In the genomic region with DNA sequence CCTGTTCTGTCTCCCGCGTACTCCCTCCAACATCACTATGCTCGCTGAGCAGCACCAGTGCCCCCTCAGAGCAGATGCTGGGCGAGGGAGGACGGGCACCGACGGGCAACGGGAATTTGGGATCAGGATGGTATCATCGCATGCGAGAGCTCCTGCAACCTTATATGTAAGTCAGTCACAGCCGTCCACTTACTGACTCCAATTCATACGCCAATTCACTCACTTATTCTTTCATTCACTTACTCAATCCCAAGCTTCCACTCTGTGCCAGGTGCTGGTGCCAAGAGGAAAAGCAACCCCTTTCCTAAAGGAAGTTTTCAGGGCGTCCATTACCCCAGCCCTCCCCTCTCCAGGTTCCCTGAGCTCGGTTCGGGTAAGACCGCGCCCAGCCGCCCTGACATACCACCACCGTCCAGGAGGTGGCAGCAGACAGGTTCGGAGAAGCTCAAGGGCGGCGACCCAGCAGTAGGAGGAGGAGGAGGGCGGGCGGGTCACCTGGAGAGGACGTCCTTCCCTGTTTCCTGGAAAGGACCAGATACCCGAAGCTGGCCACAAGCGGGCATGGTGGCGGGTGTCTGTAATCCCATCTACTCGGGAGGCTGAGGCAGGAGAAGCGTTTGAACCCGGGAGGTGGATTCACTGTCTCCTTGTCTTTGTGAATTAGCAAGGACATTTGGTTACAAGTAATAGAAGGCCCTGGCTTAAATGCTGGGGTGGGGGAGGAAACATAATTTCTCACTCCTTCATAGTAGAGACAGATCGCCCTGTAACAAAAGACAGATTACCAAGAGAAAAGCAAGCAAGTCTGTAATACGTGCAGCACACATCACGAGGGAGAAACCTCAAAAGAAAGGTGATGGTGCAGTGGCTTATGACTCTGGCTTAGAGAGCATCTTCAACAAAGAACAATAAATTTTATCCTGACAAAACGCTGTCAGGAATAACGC, we compare ENCODE assay signal across 1 cellular context.
TF ChIP-seq lines count a peak whose summit lies in the region.

No MANE protein-coding gene starts in this region.

TF ChIP-seq in K562, 482 proteins besides CTCF, POLR2A, EP300 and RAD21 (continued from another document and continues in another):
- TF ChIP-seq, protein P1, sequence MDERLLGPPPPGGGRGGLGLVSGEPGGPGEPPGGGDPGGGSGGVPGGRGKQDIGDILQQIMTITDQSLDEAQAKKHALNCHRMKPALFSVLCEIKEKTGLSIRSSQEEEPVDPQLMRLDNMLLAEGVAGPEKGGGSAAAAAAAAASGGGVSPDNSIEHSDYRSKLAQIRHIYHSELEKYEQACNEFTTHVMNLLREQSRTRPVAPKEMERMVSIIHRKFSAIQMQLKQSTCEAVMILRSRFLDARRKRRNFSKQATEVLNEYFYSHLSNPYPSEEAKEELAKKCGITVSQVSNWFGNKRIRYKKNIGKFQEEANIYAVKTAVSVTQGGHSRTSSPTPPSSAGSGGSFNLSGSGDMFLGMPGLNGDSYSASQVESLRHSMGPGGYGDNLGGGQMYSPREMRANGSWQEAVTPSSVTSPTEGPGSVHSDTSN (CRISPR knock-in tag; IDR thresholded peaks at IDR 0.05; ENCODE audit: low read depth), result no peak
- TF ChIP-seq, protein P1 (tag; conservative IDR thresholded peaks at IDR 0.05; ENCODE audit: low read depth), result no peak
- TF ChIP-seq, protein P2, sequence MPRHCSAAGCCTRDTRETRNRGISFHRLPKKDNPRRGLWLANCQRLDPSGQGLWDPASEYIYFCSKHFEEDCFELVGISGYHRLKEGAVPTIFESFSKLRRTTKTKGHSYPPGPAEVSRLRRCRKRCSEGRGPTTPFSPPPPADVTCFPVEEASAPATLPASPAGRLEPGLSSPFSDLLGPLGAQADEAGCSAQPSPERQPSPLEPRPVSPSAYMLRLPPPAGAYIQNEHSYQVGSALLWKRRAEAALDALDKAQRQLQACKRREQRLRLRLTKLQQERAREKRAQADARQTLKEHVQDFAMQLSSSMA (CRISPR knock-in tag; IDR thresholded peaks at IDR 0.05), result no peak
- TF ChIP-seq ZNF445 (CRISPR knock-in tag; IDR thresholded peaks at IDR 0.05; ENCODE audit: low read depth) (no peak), KLF16 (IDR thresholded peaks at IDR 0.05) (0 out of 2 replicates have a peak, but pooled peaks have one; percentile 36), ASH1L (IDR thresholded peaks at IDR 0.05; ENCODE audit: borderline replicate concordance, low read depth, partially characterized antibody) (no peak), ZNF551 (CRISPR knock-in tag; IDR thresholded peaks at IDR 0.05) (no peak), POLR3G (IDR thresholded peaks at IDR 0.05; ENCODE audit: extremely low read depth, insufficient read length, insufficient replicate concordance) (no peak), SMAD4 (CRISPR knock-in tag; conservative IDR thresholded peaks at IDR 0.05) (no peak), PTBP1 (IDR thresholded peaks at IDR 0.05; ENCODE audit: low read depth, low read length) (no peak), HDAC1 (IDR thresholded peaks at IDR 0.05) (no peak), HOXB6 (CRISPR knock-in tag; IDR thresholded peaks at IDR 0.05; ENCODE audit: borderline replicate concordance) (no peak), RBM25 (IDR thresholded peaks at IDR 0.05; ENCODE audit: low read depth, low read length, severe bottlenecking) (no peak), RFX1 (IDR thresholded peaks at IDR 0.05) (no peak), CBX1 (IDR thresholded peaks at IDR 0.05; ENCODE audit: low read depth) (no peak), DPF2 (IDR thresholded peaks at IDR 0.05) (0 out of 2 replicates have a peak, but pooled peaks have one; percentile 26), TBL1XR1 (IDR thresholded peaks at IDR 0.05; ENCODE audit: low read length in 2 of 2) (no peak), NFATC3 (IDR thresholded peaks at IDR 0.05) (no peak), STAG1 (CRISPR knock-in tag; IDR thresholded peaks at IDR 0.05; ENCODE audit: borderline replicate concordance) (peak; percentile 29; the same call in 1 of the 2 replicates), TEAD4 (IDR thresholded peaks at IDR 0.05; ENCODE audit: low read length) (0 out of 2 replicates have a peak, but pooled peaks have one; percentile 14), TEAD4 (CRISPR knock-in tag; IDR thresholded peaks at IDR 0.05; ENCODE audit: borderline replicate concordance) (no peak), OTX1 (CRISPR knock-in tag; IDR thresholded peaks at IDR 0.05) (no peak), PML (IDR thresholded peaks at IDR 0.05; ENCODE audit: low read length) (no peak), EGR1 (conservative IDR thresholded peaks at IDR 0.05) (peak; percentile 43; the same call in 1 of the 2 replicates), HDAC2 (IDR thresholded peaks at IDR 0.05) (no peak)
- TF ChIP-seq, protein P3, sequence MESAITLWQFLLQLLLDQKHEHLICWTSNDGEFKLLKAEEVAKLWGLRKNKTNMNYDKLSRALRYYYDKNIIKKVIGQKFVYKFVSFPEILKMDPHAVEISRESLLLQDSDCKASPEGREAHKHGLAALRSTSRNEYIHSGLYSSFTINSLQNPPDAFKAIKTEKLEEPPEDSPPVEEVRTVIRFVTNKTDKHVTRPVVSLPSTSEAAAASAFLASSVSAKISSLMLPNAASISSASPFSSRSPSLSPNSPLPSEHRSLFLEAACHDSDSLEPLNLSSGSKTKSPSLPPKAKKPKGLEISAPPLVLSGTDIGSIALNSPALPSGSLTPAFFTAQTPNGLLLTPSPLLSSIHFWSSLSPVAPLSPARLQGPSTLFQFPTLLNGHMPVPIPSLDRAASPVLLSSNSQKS (CRISPR knock-in tag; IDR thresholded peaks at IDR 0.05), result no peak
- TF ChIP-seq, protein P4, sequence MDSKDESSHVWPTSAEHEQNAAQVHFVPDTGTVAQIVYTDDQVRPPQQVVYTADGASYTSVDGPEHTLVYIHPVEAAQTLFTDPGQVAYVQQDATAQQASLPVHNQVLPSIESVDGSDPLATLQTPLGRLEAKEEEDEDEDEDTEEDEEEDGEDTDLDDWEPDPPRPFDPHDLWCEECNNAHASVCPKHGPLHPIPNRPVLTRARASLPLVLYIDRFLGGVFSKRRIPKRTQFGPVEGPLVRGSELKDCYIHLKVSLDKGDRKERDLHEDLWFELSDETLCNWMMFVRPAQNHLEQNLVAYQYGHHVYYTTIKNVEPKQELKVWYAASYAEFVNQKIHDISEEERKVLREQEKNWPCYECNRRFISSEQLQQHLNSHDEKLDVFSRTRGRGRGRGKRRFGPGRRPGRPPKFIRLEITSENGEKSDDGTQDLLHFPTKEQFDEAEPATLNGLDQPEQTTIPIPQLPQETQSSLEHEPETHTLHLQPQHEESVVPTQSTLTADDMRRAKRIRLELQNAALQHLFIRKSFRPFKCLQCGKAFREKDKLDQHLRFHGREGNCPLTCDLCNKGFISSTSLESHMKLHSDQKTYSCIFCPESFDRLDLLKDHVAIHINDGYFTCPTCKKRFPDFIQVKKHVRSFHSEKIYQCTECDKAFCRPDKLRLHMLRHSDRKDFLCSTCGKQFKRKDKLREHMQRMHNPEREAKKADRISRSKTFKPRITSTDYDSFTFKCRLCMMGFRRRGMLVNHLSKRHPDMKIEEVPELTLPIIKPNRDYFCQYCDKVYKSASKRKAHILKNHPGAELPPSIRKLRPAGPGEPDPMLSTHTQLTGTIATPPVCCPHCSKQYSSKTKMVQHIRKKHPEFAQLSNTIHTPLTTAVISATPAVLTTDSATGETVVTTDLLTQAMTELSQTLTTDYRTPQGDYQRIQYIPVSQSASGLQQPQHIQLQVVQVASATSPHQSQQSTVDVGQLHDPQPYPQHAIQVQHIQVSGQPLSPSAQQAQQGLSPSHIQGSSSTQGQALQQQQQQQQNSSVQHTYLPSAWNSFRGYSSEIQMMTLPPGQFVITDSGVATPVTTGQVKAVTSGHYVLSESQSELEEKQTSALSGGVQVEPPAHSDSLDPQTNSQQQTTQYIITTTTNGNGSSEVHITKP (IDR thresholded peaks at IDR 0.05; ENCODE audit: partially characterized antibody), result no peak
- TF ChIP-seq, protein P5, sequence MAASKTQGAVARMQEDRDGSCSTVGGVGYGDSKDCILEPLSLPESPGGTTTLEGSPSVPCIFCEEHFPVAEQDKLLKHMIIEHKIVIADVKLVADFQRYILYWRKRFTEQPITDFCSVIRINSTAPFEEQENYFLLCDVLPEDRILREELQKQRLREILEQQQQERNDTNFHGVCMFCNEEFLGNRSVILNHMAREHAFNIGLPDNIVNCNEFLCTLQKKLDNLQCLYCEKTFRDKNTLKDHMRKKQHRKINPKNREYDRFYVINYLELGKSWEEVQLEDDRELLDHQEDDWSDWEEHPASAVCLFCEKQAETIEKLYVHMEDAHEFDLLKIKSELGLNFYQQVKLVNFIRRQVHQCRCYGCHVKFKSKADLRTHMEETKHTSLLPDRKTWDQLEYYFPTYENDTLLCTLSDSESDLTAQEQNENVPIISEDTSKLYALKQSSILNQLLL (CRISPR knock-in tag; IDR thresholded peaks at IDR 0.05; ENCODE audit: borderline replicate concordance), result no peak
- TF ChIP-seq, protein P6, sequence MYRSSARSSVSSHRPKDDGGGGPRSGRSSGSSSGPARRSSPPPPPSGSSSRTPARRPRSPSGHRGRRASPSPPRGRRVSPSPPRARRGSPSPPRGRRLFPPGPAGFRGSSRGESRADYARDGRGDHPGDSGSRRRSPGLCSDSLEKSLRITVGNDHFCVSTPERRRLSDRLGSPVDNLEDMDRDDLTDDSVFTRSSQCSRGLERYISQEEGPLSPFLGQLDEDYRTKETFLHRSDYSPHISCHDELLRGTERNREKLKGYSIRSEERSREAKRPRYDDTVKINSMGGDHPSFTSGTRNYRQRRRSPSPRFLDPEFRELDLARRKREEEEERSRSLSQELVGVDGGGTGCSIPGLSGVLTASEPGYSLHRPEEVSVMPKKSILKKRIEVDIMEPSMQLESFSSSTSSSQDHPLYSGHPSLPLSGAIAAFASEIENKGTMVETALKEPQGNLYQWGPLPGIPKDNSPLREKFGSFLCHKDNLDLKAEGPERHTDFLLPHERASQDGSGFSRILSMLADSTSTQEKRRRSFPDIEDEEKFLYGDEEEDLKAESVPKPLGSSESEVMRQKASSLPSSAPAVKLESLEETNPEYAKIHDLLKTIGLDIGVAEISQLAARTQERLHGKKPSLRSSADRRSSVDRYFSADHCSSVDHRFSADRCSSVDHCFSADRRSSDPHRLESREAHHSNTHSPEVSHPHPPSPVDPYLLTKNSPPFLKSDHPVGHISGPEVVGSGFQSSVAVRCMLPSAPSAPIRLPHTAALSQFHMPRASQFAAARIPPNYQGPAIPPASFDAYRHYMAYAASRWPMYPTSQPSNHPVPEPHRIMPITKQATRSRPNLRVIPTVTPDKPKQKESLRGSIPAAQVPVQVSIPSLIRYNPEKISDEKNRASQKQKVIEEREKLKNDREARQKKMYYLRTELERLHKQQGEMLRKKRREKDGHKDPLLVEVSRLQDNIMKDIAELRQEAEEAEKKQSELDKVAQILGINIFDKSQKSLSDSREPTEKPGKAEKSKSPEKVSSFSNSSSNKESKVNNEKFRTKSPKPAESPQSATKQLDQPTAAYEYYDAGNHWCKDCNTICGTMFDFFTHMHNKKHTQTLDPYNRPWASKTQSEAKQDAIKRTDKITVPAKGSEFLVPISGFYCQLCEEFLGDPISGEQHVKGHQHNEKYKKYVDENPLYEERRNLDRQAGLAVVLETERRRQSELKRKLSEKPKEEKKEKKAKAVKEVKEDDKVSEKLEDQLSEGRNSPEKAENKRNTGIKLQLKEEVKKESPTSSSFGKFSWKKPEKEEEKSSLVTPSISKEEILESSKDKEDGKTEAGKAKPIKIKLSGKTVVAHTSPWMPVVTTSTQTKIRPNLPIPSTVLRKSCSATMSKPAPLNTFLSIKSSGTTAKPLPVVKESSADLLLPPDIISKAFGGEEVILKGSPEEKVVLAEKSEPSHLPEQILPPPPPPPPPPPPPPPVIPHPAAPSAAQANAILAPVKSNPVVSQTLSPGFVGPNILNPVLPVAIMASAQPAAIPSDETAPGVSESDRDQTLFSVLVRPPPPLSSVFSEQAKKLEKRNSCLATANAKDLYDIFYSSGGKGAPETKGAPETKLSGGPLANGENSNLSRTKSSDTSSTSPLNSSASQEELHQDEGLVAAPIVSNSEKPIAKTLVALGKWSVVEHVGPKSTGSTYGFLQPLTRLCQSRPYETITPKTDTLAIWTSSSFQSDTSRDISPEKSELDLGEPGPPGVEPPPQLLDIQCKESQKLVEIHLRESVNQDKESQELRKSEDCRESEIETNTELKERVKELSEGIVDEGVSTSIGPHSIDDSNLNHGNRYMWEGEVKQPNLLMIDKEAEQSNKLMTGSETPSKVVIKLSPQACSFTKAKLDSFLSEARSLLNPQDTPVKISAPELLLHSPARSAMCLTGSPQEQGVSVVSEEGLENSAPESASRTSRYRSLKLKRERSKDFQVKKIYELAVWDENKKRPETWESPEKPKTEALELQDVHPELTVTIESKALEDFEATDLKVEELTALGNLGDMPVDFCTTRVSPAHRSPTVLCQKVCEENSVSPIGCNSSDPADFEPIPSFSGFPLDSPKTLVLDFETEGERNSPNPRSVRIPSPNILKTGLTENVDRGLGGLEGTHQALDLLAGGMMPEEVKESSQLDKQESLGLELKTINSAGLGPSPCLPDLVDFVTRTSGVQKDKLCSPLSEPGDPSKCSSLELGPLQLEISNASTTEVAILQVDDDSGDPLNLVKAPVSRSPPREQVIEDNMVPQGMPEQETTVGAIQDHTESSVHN (IDR thresholded peaks at IDR 0.05; ENCODE audit: borderline replicate concordance in 1 of 2, low read depth in 1 of 2), result no peak
- TF ChIP-seq, protein P7, sequence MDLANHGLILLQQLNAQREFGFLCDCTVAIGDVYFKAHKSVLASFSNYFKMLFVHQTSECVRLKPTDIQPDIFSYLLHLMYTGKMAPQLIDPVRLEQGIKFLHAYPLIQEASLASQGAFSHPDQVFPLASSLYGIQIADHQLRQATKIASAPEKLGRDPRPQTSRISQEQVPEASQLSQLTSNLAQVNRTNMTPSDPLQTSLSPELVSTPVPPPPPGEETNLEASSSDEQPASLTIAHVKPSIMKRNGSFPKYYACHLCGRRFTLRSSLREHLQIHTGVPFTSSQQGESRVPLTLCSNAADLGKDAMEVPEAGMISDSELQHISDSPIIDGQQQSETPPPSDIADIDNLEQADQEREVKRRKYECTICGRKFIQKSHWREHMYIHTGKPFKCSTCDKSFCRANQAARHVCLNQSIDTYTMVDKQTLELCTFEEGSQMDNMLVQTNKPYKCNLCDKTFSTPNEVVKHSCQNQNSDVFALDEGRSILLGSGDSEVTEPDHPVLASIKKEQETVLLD (IDR thresholded peaks at IDR 0.05), result no peak
- TF ChIP-seq, protein P8, sequence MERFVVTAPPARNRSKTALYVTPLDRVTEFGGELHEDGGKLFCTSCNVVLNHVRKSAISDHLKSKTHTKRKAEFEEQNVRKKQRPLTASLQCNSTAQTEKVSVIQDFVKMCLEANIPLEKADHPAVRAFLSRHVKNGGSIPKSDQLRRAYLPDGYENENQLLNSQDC (CRISPR knock-in tag; IDR thresholded peaks at IDR 0.05), result no peak
